12 cellular contexts compared by ENCODE assay signal in the genomic region with DNA sequence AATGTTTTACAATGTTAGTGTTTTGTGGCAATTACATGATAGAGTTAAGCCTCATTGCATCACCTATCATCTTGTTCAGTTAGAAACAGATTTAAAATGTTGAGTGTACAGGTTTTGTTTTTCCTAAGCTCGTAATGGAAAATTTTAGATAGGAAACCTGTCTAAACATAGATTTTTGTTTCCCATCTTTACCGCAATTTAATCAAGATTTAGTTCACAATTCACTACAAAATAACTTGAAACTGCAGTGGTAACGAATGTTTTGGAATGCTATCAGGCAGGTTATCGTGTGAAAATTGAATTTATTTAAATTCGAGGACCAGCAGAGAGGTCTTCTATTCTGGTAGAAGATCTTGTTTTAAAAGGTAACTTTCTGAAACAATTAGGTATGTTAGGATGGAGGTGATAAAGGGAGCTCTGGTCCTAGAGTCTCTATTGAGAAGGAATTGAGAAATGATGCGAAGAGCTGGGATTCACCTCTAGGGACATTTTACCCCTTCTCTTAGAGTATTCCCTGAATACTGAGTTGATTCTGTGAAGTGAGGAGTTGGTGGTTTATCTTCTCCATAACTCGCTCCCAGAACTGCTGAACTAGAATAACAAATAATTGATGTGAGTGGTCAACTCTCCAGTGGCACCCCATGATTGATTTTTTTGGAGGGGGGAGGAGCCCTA. TPM values are rescaled to one million over a fixed set of nuclear protein-coding genes. Genes with fewer than 3 reads are reported as not detected.
A peak's percentile ranks its signal among the peaks of the same experiment; 100 is the strongest.
DNase-seq lines count a peak whose midpoint lies in the region; ATAC-seq and TF ChIP-seq lines count a peak whose summit lies in the region.
"Had no signal": no experiment of that assay in that cellular context is flagged by ENCODE, and none has a peak within 500 bp of the region (broad histone marks: within the 10 kb centered on the region; RNA-seq: fewer than 3 reads in every experiment).

No MANE protein-coding gene starts in this region.

- peak overlapping the region; percentile 85 for H3K4me2 ChIP-seq in OCI-LY3 (ENCODE audit: low read length)
- H3K4me2 ChIP-seq in parathyroid adenoma (ENCODE audit: low read length): peak overlapping the region; percentile 72

- H3K27ac ChIP-seq in OCI-LY3 (ENCODE audit: low read length): no peak overlapping the region
- no peak overlapping the region for H3K27ac ChIP-seq in ectodermal cell (ENCODE audit: insufficient read depth, low read depth, low read length, poor library complexity, severe bottlenecking)
- no peak overlapping the region for H3K27ac ChIP-seq in parathyroid adenoma
- no peak overlapping the region for H3K27ac ChIP-seq in transverse colon
- H3K27ac ChIP-seq: breast epithelium, heart right ventricle had no signal

- CTCF ChIA-PET in activated CD4-positive, alpha-beta T cell treated with anti-CD3 and anti-CD28 coated beads, Interleukin-2, amount 10 ng/mL, durations not matched to agents 7 days and 5 days (lab: Charles Lee): interaction anchor here (0.6 to 1.5 kb wide), 7 partner anchors 20 to 699 kb away, joined by 3 to 5 read pairs (median 3); no protein-coding TSS in a partner anchor

- 0 out of 2 replicates have a peak, but pooled peaks cover 12% of the 10 kb centered on the region for H4K20me1 ChIP-seq in OCI-LY3 (ENCODE audit: insufficient read depth, low read length)

- no peak for DNase-seq in activated CD4-positive, alpha-beta T cell treated with anti-CD3 and anti-CD28 coated beads, Interleukin-2, amount 10 ng/mL, durations not matched to agents 7 days and 5 days
- DNase-seq in activated CD4-positive, alpha-beta T cell treated with anti-CD3 and anti-CD28 coated beads for 4 hours: no peak
- no peak for DNase-seq in transverse colon
- DNase-seq: GOT3 had no signal

- H3K4me3 Mint-ChIP-seq in activated CD4-positive, alpha-beta T cell treated with anti-CD3 and anti-CD28 coated beads, Interleukin-2, amount 10 ng/mL, durations not matched to agents 7 days and 5 days: peak overlapping the region; percentile 24

- peak overlapping the region; percentile 84 for H3K4me3 ChIP-seq in OCI-LY3 (ENCODE audit: low read length)
- peak overlapping the region; percentile 54 for H3K4me3 ChIP-seq in ectodermal cell (ENCODE audit: insufficient read depth, low read depth, low read length)
- peak overlapping the region; percentile 53 for H3K4me3 ChIP-seq in parathyroid adenoma (ENCODE audit: low read depth, low read length)
- no peak overlapping the region for H3K4me3 ChIP-seq in transverse colon
- H3K4me3 ChIP-seq: lung had no signal

- H3K9ac ChIP-seq in OCI-LY3 (ENCODE audit: low read length) (peak overlapping the region; percentile 48; the same call in 1 of the 2 replicates), parathyroid adenoma (no peak overlapping the region)

- H2AFZ ChIP-seq in OCI-LY3 (ENCODE audit: low read depth, low read length) (no peak overlapping the region), parathyroid adenoma (peak overlapping the region; percentile 71)

- H3K9me3 Mint-ChIP-seq in activated CD4-positive, alpha-beta T cell treated with anti-CD3 and anti-CD28 coated beads, Interleukin-2, amount 10 ng/mL, durations not matched to agents 7 days and 5 days: no peaks in the 10 kb centered on the region

- ATAC-seq in GM21619 (IDR thresholded peaks at IDR 0.05; ENCODE audit: unreplicated experiment) (no peak), GM21529 (IDR thresholded peaks at IDR 0.05; ENCODE audit: unreplicated experiment) (no peak)

- POLR2A ChIA-PET in activated CD4-positive, alpha-beta T cell treated with anti-CD3 and anti-CD28 coated beads, Interleukin-2, amount 10 ng/mL, durations not matched to agents 7 days and 5 days (lab: Charles Lee): no interaction called here

- TF ChIP-seq CTCF in OCI-LY3 (IDR thresholded peaks at IDR 0.05; ENCODE audit: low read depth, low read length) (no peak), parathyroid adenoma (IDR thresholded peaks at IDR 0.05) (no peak), transverse colon (IDR thresholded peaks at IDR 0.05) (no peak)

- intact Hi-C loops in transverse colon (cut with DNase I; ENCODE audit: low total_unique reads): no loop called here

- no peak for TF ChIP-seq EP300 in transverse colon (IDR thresholded peaks at IDR 0.05; ENCODE audit: low read depth)

- in situ Hi-C loops in transverse colon (cut with MboI; ENCODE audit: low pct_ligation_motif_present in 1 of 4, low pct_unique_long_range_greater_than_20kb in 1 of 4, low sequenced_read_pairs in 3 of 4): no loop called here

- peaks cover 11% of the 10 kb centered on the region for H3K4me1 Mint-ChIP-seq in activated CD4-positive, alpha-beta T cell treated with anti-CD3 and anti-CD28 coated beads, Interleukin-2, amount 10 ng/mL, durations not matched to agents 7 days and 5 days

- H3K27me3 Mint-ChIP-seq in activated CD4-positive, alpha-beta T cell treated with anti-CD3 and anti-CD28 coated beads, Interleukin-2, amount 10 ng/mL, durations not matched to agents 7 days and 5 days: peaks cover 52% of the 10 kb centered on the region

- H3K36me3 Mint-ChIP-seq in activated CD4-positive, alpha-beta T cell treated with anti-CD3 and anti-CD28 coated beads, Interleukin-2, amount 10 ng/mL, durations not matched to agents 7 days and 5 days (ENCODE audit: low read depth): no peaks in the 10 kb centered on the region

- H3K36me3 ChIP-seq in OCI-LY3 (replicated peaks; ENCODE audit: low read depth, low read length) (no peaks in the 10 kb centered on the region), ectodermal cell (ENCODE audit: control insufficient read depth, insufficient read depth, low read length) (no peaks in the 10 kb centered on the region), parathyroid adenoma (ENCODE audit: control insufficient read depth, insufficient read depth, low read length) (no peaks in the 10 kb centered on the region), transverse colon (no peaks in the 10 kb centered on the region)
- H3K36me3 ChIP-seq: breast epithelium, heart right ventricle had no signal

- peaks cover 17% of the 10 kb centered on the region for H3K4me1 ChIP-seq in OCI-LY3 (ENCODE audit: low read length)
- H3K4me1 ChIP-seq in ectodermal cell (ENCODE audit: control insufficient read depth, insufficient read depth, low read length): peaks cover 6% of the 10 kb centered on the region
- peaks cover 3% of the 10 kb centered on the region for H3K4me1 ChIP-seq in parathyroid adenoma
- peaks cover 0 to 14% (median 11%) of the 10 kb centered on the region in 4 donors for H3K4me1 ChIP-seq in transverse colon

- H3K27ac Mint-ChIP-seq in activated CD4-positive, alpha-beta T cell treated with anti-CD3 and anti-CD28 coated beads, Interleukin-2, amount 10 ng/mL, durations not matched to agents 7 days and 5 days: no peak overlapping the region

- H3K27me3 ChIP-seq in OCI-LY3 (ENCODE audit: low read depth, low read length) (peaks cover 41% of the 10 kb centered on the region), ectodermal cell (ENCODE audit: control insufficient read depth, insufficient read depth, low read length, poor library complexity, severe bottlenecking) (peaks cover 30% of the 10 kb centered on the region), parathyroid adenoma (ENCODE audit: control insufficient read depth, insufficient read depth, low read length) (no peaks in the 10 kb centered on the region), transverse colon (peaks cover 91% of the 10 kb centered on the region)

- no peaks in the 10 kb centered on the region for H3K9me3 ChIP-seq in OCI-LY3 (ENCODE audit: insufficient read depth, low read length)
- no peaks in the 10 kb centered on the region for H3K9me3 ChIP-seq in ectodermal cell (ENCODE audit: control insufficient read depth, low read length)
- no peaks in the 10 kb centered on the region for H3K9me3 ChIP-seq in parathyroid adenoma (ENCODE audit: control insufficient read depth, low read length)
- H3K9me3 ChIP-seq in transverse colon: no peaks in the 10 kb centered on the region
- H3K9me3 ChIP-seq: breast epithelium, heart right ventricle had no signal

- no peaks in the 10 kb centered on the region for H3K79me2 ChIP-seq in OCI-LY3 (ENCODE audit: low read length)
- H3K79me2 ChIP-seq in parathyroid adenoma: peaks cover 10% of the 10 kb centered on the region

- no peak for TF ChIP-seq POLR2A in transverse colon (IDR thresholded peaks at IDR 0.05)

- WGBS in ectodermal cell, 2 experiments: 84 to 87% methylated on average over 7 of the region's 7 CpGs
- WGBS in transverse colon (ENCODE audit: low coverage in 1 of 2), 2 donors: 63 to 70% methylated on average over 6 to 7 of the region's 7 CpGs

RNA-seq across cellular contexts. Expression of a gene that starts 1.4 kb away (rescaled TPM):
- 1 to 10 TPM in 1 of 2 experiments, under 1 TPM in 1; 1.00 to 1.1 TPM for total RNA-seq in activated CD4-positive, alpha-beta T cell treated with anti-CD3 and anti-CD28 coated beads, Interleukin-2, amount 10 ng/mL, durations not matched to agents 7 days and 5 days
- polyA plus RNA-seq in ectodermal cell (2013, experiment 1 of 4): 9.9 TPM
- polyA plus RNA-seq in ectodermal cell (2013, experiment 2 of 4): 14.8 TPM
- polyA plus RNA-seq in ectodermal cell (2013, experiment 3 of 4): 7.3 TPM
- 9.6 TPM for polyA plus RNA-seq in ectodermal cell (2013, experiment 4 of 4)
- total RNA-seq in transverse colon: under 1 TPM; 0.41 to 0.75 (median 0.62) TPM

RNA-seq across cellular contexts. Expression of a gene that starts 59.2 kb away (rescaled TPM):
- total RNA-seq in activated CD4-positive, alpha-beta T cell treated with anti-CD3 and anti-CD28 coated beads, Interleukin-2, amount 10 ng/mL, durations not matched to agents 7 days and 5 days: 100 to 1,000 TPM; 135 to 140 TPM
- polyA plus RNA-seq in ectodermal cell (2013, experiment 1 of 4): 78.1 TPM
- polyA plus RNA-seq in ectodermal cell (2013, experiment 2 of 4): 88.5 TPM
- 57.0 TPM for polyA plus RNA-seq in ectodermal cell (2013, experiment 3 of 4)
- 69.1 TPM for polyA plus RNA-seq in ectodermal cell (2013, experiment 4 of 4)
- total RNA-seq in transverse colon: 10 to 100 TPM; 21.3 to 37.8 (median 26.9) TPM

Comparison
In these comparisons a context has a peak if more than half of its experiments do, and no peak if none do; other contexts are left out.
1. H3K4me3 ChIP-seq: peak in OCI-LY3 (single experiment), ectodermal cell (single experiment) and parathyroid adenoma (single experiment); none in transverse colon (0 of 4).